In genomic region chr10:119190353-119190752, GRCh38 we compare ENCODE assay signal across 11 cellular contexts. TPM values are rescaled to one million over a fixed set of nuclear protein-coding genes. Genes with fewer than 3 reads are reported as not detected.
DNase-seq lines count a peak whose midpoint lies in the region; ATAC-seq and TF ChIP-seq lines count a peak whose summit lies in the region.
"Had no signal": no experiment of that assay in that cellular context is flagged by ENCODE, and none has a peak within 500 bp of the region (broad histone marks: within the 10 kb centered on the region; RNA-seq: fewer than 3 reads in every experiment).

No MANE protein-coding gene starts in this region.

- H3K4me1 Mint-ChIP-seq in activated T-cell treated with anti-CD3 and anti-CD28 coated beads, Interleukin-2, amount 50 U/mL, for 72 hours (ENCODE audit: low read depth): peaks cover 30% of the 10 kb centered on the region
- peaks cover 25% of the 10 kb centered on the region for H3K4me1 Mint-ChIP-seq in type B pancreatic cell (ENCODE audit: unreplicated experiment)
- H3K4me1 Mint-ChIP-seq: WTC11 had no signal

- H3K4me3 ChIP-seq in fibroblast of villous mesenchyme (ENCODE audit: low read depth, low read length): no peak overlapping the region

- no peak overlapping the region for H3K27ac Mint-ChIP-seq in activated T-cell treated with anti-CD3 and anti-CD28 coated beads, Interleukin-2, amount 50 U/mL, for 72 hours
- H3K27ac Mint-ChIP-seq in type B pancreatic cell: peak overlapping the region; percentile 50
- H3K27ac Mint-ChIP-seq: WTC11 had no signal

- no peaks in the 10 kb centered on the region for H3K27me3 Mint-ChIP-seq in activated T-cell treated with anti-CD3 and anti-CD28 coated beads, Interleukin-2, amount 50 U/mL, for 72 hours (ENCODE audit: low read depth)
- H3K27me3 Mint-ChIP-seq in type B pancreatic cell: no peaks in the 10 kb centered on the region

- H3K4me3 Mint-ChIP-seq in activated T-cell treated with anti-CD3 and anti-CD28 coated beads, Interleukin-2, amount 50 U/mL, for 72 hours: peak overlapping the region; percentile 16 to 32
- no peak overlapping the region for H3K4me3 Mint-ChIP-seq in type B pancreatic cell
- H3K4me3 Mint-ChIP-seq: WTC11 had no signal

- TF ChIP-seq CTCF in fibroblast of villous mesenchyme (IDR thresholded peaks at IDR 0.05; ENCODE audit: insufficient read depth, low read depth, low read length) (no peak), type B pancreatic cell (conservative IDR thresholded peaks at IDR 0.05) (no peak)

- no peak for ATAC-seq in activated T-cell treated with anti-CD3 and anti-CD28 coated beads, Interleukin-2, amount 50 U/mL, for 72 hours (replicated peaks in 1 of 2)
- no peak for ATAC-seq in GM18873 (IDR thresholded peaks at IDR 0.05; ENCODE audit: low FRiP score, unreplicated experiment)
- ATAC-seq in HG03280 (IDR thresholded peaks at IDR 0.05; ENCODE audit: unreplicated experiment): no peak
- ATAC-seq: WTC11 had no signal

- DNase-seq in activated T-cell treated with anti-CD3 and anti-CD28 coated beads, Interleukin-2, amount 50 U/mL, for 72 hours: no peak
- DNase-seq in activated T-cell treated with anti-CD3 and anti-CD28 coated beads for 4 hours: no peak
- peak; percentile 47 to 63 for DNase-seq in SW 1271 (lab: John Stamatoyannopoulos, UW)
- DNase-seq in fibroblast of villous mesenchyme (ENCODE audit: low read depth): peak; percentile 99
- no peak for DNase-seq in type B pancreatic cell (ENCODE audit: extremely low spot score, unreplicated experiment)
- no peak for DNase-seq in middle frontal gyrus (ENCODE audit: extremely low spot score, low spot score)
- DNase-seq: NCI-H2227 treated with DMSO at 0.1 percent for 48 hours; stimulated activated CD8-positive, alpha-beta memory T cell treated with anti-CD3 and anti-CD28 coated beads, Interleukin-4, amount 100 ng/mL, for 48 hours had no signal

- H3K9me3 Mint-ChIP-seq in activated T-cell treated with anti-CD3 and anti-CD28 coated beads, Interleukin-2, amount 50 U/mL, for 72 hours: no peaks in the 10 kb centered on the region
- no peaks in the 10 kb centered on the region for H3K9me3 Mint-ChIP-seq in type B pancreatic cell
- H3K9me3 Mint-ChIP-seq: WTC11 had no signal

- no peaks in the 10 kb centered on the region for H3K36me3 Mint-ChIP-seq in activated T-cell treated with anti-CD3 and anti-CD28 coated beads, Interleukin-2, amount 50 U/mL, for 72 hours (ENCODE audit: insufficient read depth in 2 of 2)
- H3K36me3 Mint-ChIP-seq in type B pancreatic cell: no peaks in the 10 kb centered on the region
- H3K36me3 Mint-ChIP-seq: WTC11 had no signal

RNA-seq across cellular contexts. Expression of gene PRDX3, which starts 11.7 kb away (rescaled TPM):
- 100 to 1,000 TPM; 125 to 134 TPM for total RNA-seq in activated T-cell treated with anti-CD3 and anti-CD28 coated beads, Interleukin-2, amount 50 U/mL, for 72 hours
- total RNA-seq in fibroblast of villous mesenchyme: 120 and 222 TPM in 2 replicates
- total RNA-seq in type B pancreatic cell (ENCODE audit: low replicate concordance): 95.0 and 126 TPM in 2 replicates

RNA-seq across cellular contexts. Expression of gene GRK5, which starts 17.0 kb away (rescaled TPM):
- 10 to 100 TPM; 24.8 to 28.1 TPM for total RNA-seq in activated T-cell treated with anti-CD3 and anti-CD28 coated beads, Interleukin-2, amount 50 U/mL, for 72 hours
- total RNA-seq in fibroblast of villous mesenchyme (15.5 and 16.0 TPM in 2 replicates), type B pancreatic cell (ENCODE audit: low replicate concordance) (10.8 and 24.8 TPM in 2 replicates)

RNA-seq across cellular contexts. Expression of gene SFXN4, which starts 24.8 kb away (rescaled TPM):
- 10 to 100 TPM; 31.0 to 35.1 TPM for total RNA-seq in activated T-cell treated with anti-CD3 and anti-CD28 coated beads, Interleukin-2, amount 50 U/mL, for 72 hours
- total RNA-seq in fibroblast of villous mesenchyme (11.3 and 13.0 TPM in 2 replicates), type B pancreatic cell (ENCODE audit: low replicate concordance) (26.8 and 40.8 TPM in 2 replicates)

Comparison
In these comparisons a context has a peak if more than half of its experiments do, and no peak if none do; other contexts are left out.
1. DNase-seq: peak in SW 1271 (2 of 2) and fibroblast of villous mesenchyme (single experiment); none in activated T-cell treated with anti-CD3 and anti-CD28 coated beads, Interleukin-2, amount 50 U/mL, for 72 hours (0 of 2), activated T-cell treated with anti-CD3 and anti-CD28 coated beads for 4 hours (single experiment), type B pancreatic cell (single experiment) and middle frontal gyrus (single experiment).